Comparison of ENCODE assay signal across 9 cellular contexts in the genomic region with DNA sequence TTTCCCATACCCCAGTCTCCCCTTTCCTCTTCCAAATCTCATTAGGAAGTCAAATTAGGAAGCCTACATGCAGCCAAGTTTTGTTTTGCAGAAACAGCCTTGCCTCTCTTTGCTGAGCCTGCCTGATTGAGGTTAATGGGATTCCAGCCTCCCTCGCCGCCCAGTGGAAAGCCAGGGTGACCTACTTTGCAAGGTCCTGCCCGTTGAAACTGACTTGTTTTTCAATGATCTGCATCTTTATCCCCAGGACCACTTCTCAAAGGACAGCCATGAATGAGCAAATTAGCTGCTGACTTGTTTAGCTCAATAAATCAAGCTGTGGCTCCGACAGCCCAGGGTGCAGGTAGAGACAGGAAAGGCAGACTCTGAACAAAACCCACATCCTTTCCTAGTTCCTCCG.
A peak's percentile ranks its signal among the peaks of the same experiment; 100 is the strongest.
DNase-seq lines count a peak whose midpoint lies in the region; ATAC-seq, FAIRE-seq and TF ChIP-seq lines count a peak whose summit lies in the region.
"Had no signal": no experiment of that assay in that cellular context is flagged by ENCODE, and none has a peak within 500 bp of the region (broad histone marks: within the 10 kb centered on the region; RNA-seq: fewer than 3 reads in every experiment).

No MANE protein-coding gene starts in this region.

- TF ChIP-seq CTCF in osteoblast (IDR thresholded peaks at IDR 0.05; ENCODE audit: extremely low read depth, low read depth, low read length), result no peak

- H3K4me1 ChIP-seq in small intestine (ENCODE audit: control insufficient read depth in 2 of 2, insufficient read depth in 1 of 2, low read depth in 1 of 2, low read length in 1 of 2) (no peaks in the 10 kb centered on the region), osteoblast (ENCODE audit: insufficient read depth, low read length) (no peaks in the 10 kb centered on the region)

- H3K36me3 ChIP-seq in small intestine (ENCODE audit: control insufficient read depth in 2 of 2, insufficient read depth in 2 of 2, low read length in 2 of 2) (peaks cover 0 to 7% of the 10 kb centered on the region in 2 donors), osteoblast (ENCODE audit: insufficient read depth, low read length) (no peaks in the 10 kb centered on the region)

- no peak overlapping the region for H3K4me2 ChIP-seq in osteoblast (ENCODE audit: insufficient read depth, low read length)

- no peak overlapping the region for H3K27ac Mint-ChIP-seq in central memory CD8-positive, alpha-beta T cell (ENCODE audit: low read depth)
- peak overlapping the region in 1 of 6 donors; percentile 19 for H3K27ac Mint-ChIP-seq in naive B cell

- H3K27ac ChIP-seq in small intestine (ENCODE audit: low read depth in 1 of 2, low read length in 1 of 2) (no peak overlapping the region), osteoblast (ENCODE audit: low read depth, low read length) (no peak overlapping the region)

- peak overlapping the region; percentile 57 for H3K4me3 Mint-ChIP-seq in central memory CD8-positive, alpha-beta T cell
- peak overlapping the region in 7 of 8 donors; percentile 2 to 79 (median 56) for H3K4me3 Mint-ChIP-seq in naive B cell

- H3K9me3 ChIP-seq in small intestine (ENCODE audit: control insufficient read depth, low read depth) (no peaks in the 10 kb centered on the region), osteoblast (ENCODE audit: low read depth, low read length) (no peaks in the 10 kb centered on the region)

- no peak overlapping the region for H2AFZ ChIP-seq in osteoblast (ENCODE audit: low read length)

- DNase-seq in NCI-H748 (lab: John Stamatoyannopoulos, UW; ENCODE audit: unreplicated experiment), result peak; percentile 6
- no peak for DNase-seq in NCI-H748 treated with DMSO at 0.1 percent for 48 hours (lab: John Stamatoyannopoulos, UW)
- peak; percentile 60 for DNase-seq in Jurkat, Clone E6-1 (ENCODE audit: low read depth, low spot score)
- DNase-seq in central memory CD8-positive, alpha-beta T cell (ENCODE audit: low spot score in 2 of 2), result no peak
- no peak for DNase-seq in naive B cell
- no peak for DNase-seq in small intestine
- DNase-seq in osteoblast (ENCODE audit: insufficient read length, low spot score, missing footprints), result no peak
- DNase-seq in SHP77 (lab: John Stamatoyannopoulos, UW), result no peak

- no peak for FAIRE-seq in small intestine (lab: Jason Lieb, UNC)
- FAIRE-seq: RCC 7860 had no signal

- peaks cover 29% of the 10 kb centered on the region for H3K27me3 Mint-ChIP-seq in central memory CD8-positive, alpha-beta T cell
- H3K27me3 Mint-ChIP-seq in naive B cell, result peaks cover 22 to 32% (median 29%) of the 10 kb centered on the region in 3 donors

- 48 to 73% (median 61%) methylated on average over 5 of the region's 5 CpGs for WGBS in small intestine, 3 donors

- H4K20me1 ChIP-seq in osteoblast (ENCODE audit: insufficient read depth, low read length), result no peaks in the 10 kb centered on the region

- H3K79me2 ChIP-seq in osteoblast (ENCODE audit: insufficient read depth, low read length), result no peaks in the 10 kb centered on the region

- H3K27me3 ChIP-seq in small intestine (ENCODE audit: control insufficient read depth in 2 of 2, insufficient read depth in 2 of 2, low read length in 2 of 2) (no peaks in the 10 kb centered on the region), osteoblast (ENCODE audit: insufficient read depth, low read length) (peaks cover 24% of the 10 kb centered on the region)

- H3K4me1 Mint-ChIP-seq in central memory CD8-positive, alpha-beta T cell, result peaks cover 20% of the 10 kb centered on the region
- H3K4me1 Mint-ChIP-seq in naive B cell, result peaks cover 13 to 21% (median 15%) of the 10 kb centered on the region in 3 donors

- ATAC-seq in central memory CD8-positive, alpha-beta T cell (replicated peaks; ENCODE audit: extremely low read depth, poor library complexity, severe bottlenecking), result no peak
- peak in 1 of 2 donors; percentile 39 for ATAC-seq in naive B cell (ENCODE audit: low read depth in 2 of 2)

- H3K36me3 Mint-ChIP-seq in central memory CD8-positive, alpha-beta T cell (ENCODE audit: insufficient read depth), result peaks cover 7% of the 10 kb centered on the region
- H3K36me3 Mint-ChIP-seq in naive B cell, result no peaks in the 10 kb centered on the region

- no peaks in the 10 kb centered on the region for H3K9me3 Mint-ChIP-seq in central memory CD8-positive, alpha-beta T cell
- no peaks in the 10 kb centered on the region for H3K9me3 Mint-ChIP-seq in naive B cell

- H3K4me3 ChIP-seq in Jurkat, Clone E6-1 (ENCODE audit: low read length), result no peak overlapping the region
- no peak overlapping the region for H3K4me3 ChIP-seq in small intestine (ENCODE audit: low read depth in 1 of 2, low read length in 2 of 2)
- no peak overlapping the region for H3K4me3 ChIP-seq in osteoblast (ENCODE audit: insufficient read depth, low read length)

Comparison
In these comparisons a context has a peak if more than half of its experiments do, and no peak if none do; other contexts are left out.
1. DNase-seq: peak in NCI-H748 (single experiment) and Jurkat, Clone E6-1 (single experiment); none in NCI-H748 treated with DMSO at 0.1 percent for 48 hours (single experiment), central memory CD8-positive, alpha-beta T cell (0 of 2), naive B cell (single experiment), small intestine (single experiment), osteoblast (single experiment) and SHP77 (0 of 2).